ENCODE assay signal across 26 cellular contexts in genomic region chr13:71624641-71625040, GRCh38.
DNase-seq lines count a peak whose midpoint lies in the region; ATAC-seq and TF ChIP-seq lines count a peak whose summit lies in the region.
"Had no signal": no experiment of that assay in that cellular context is flagged by ENCODE, and none has a peak within 500 bp of the region (broad histone marks: within the 10 kb centered on the region; RNA-seq: fewer than 3 reads in every experiment).

No MANE protein-coding gene starts in this region.

- H3K4me3 ChIP-seq in neural cell (ENCODE audit: low read length), result peak overlapping the region; percentile 30
- H3K4me3 ChIP-seq: BLaER1, GM12878, lung, upper lobe of right lung had no signal

- TF ChIP-seq RAD21 in neural cell (conservative IDR thresholded peaks at IDR 0.05), result no peak

- TF ChIP-seq CTCF in neural cell (IDR thresholded peaks at IDR 0.05; ENCODE audit: poor library complexity, severe bottlenecking), result no peak

- no peaks in the 10 kb centered on the region for H3F3A ChIP-seq in neural cell (ENCODE audit: insufficient read depth, low read length, poor library complexity, severe bottlenecking)

- no peaks in the 10 kb centered on the region for H3K9me3 ChIP-seq in neural cell (ENCODE audit: low read length)
- H3K9me3 ChIP-seq: BLaER1, upper lobe of right lung had no signal

- ATAC-seq in GM21737 (IDR thresholded peaks at IDR 0.05; ENCODE audit: unreplicated experiment), result no peak
- ATAC-seq in GM21423 (IDR thresholded peaks at IDR 0.05; ENCODE audit: unreplicated experiment), result no peak
- ATAC-seq: effector memory CD8-positive, alpha-beta T cell; GM12878; naive thymus-derived CD8-positive, alpha-beta T cell; upper lobe of right lung had no signal

- H3K4me2 ChIP-seq in neural cell (ENCODE audit: low read length), result peak overlapping the region; percentile 56
- H3K4me2 ChIP-seq: BLaER1 had no signal

- H2AFZ ChIP-seq in neural cell (ENCODE audit: low read depth, low read length), result no peak overlapping the region

- H3K79me2 ChIP-seq in neural cell (replicated peaks; ENCODE audit: insufficient read depth, low read length), result no peaks in the 10 kb centered on the region

- no peaks in the 10 kb centered on the region for H4K20me1 ChIP-seq in neural cell (ENCODE audit: insufficient read depth)
- H4K20me1 ChIP-seq: BLaER1 had no signal

- no peaks in the 10 kb centered on the region for H3K27me3 ChIP-seq in neural cell (ENCODE audit: insufficient read depth, low read depth, low read length)
- H3K27me3 ChIP-seq: BLaER1, upper lobe of right lung had no signal

- no peak overlapping the region for H3K27ac ChIP-seq in neural cell (ENCODE audit: low read length)
- H3K27ac ChIP-seq: 22Rv1, BLaER1, upper lobe of right lung had no signal

- peak; percentile 41 for DNase-seq in NCI-H1092 treated with DMSO at 0.1 percent for 48 hours (lab: John Stamatoyannopoulos, UW)
- DNase-seq in NCI-H1092 (lab: John Stamatoyannopoulos, UW), result no peak
- peak; percentile 73 for DNase-seq in NCI-H748 (lab: John Stamatoyannopoulos, UW; ENCODE audit: unreplicated experiment)
- DNase-seq in dermis blood vessel endothelial cell, result peak; percentile 31
- no peak for DNase-seq in epidermal melanocyte (ENCODE audit: insufficient read length, low spot score)
- DNase-seq: activated CD4-positive, alpha-beta T cell treated with anti-CD3 and anti-CD28 coated beads for 4 hours; activated CD8-positive, alpha-beta memory T cell treated with anti-CD3 and anti-CD28 coated beads, Interleukin-2, amount 50 U/mL, for 4 hours; activated effector memory CD4-positive, alpha-beta T cell treated with anti-CD3 and anti-CD28 coated beads, Interleukin-2, amount 50 U/mL, for 16 hours; anterior cingulate cortex; DMS 273 treated with DMSO at 0.1 percent for 48 hours; effector memory CD8-positive, alpha-beta T cell; foreskin melanocyte; GDM1; MM.1S; naive thymus-derived CD8-positive, alpha-beta T cell; SHP77; stimulated activated naive CD4-positive, alpha-beta T cell treated with Interleukin-2 at 50 U/mL for 16 hours; T-helper 2 cell; upper lobe of right lung had no signal

- peak; percentile 84 for TF ChIP-seq EP300 in neural cell (conservative IDR thresholded peaks at IDR 0.05; ENCODE audit: poor library complexity, severe bottlenecking)

- H3K36me3 ChIP-seq in neural cell (ENCODE audit: insufficient read depth, low read length), result no peaks in the 10 kb centered on the region
- H3K36me3 ChIP-seq: BLaER1, upper lobe of right lung had no signal

- no peaks in the 10 kb centered on the region for H3K9me2 ChIP-seq in neural cell (ENCODE audit: insufficient read depth, low read length)

- H3K9ac ChIP-seq in neural cell (ENCODE audit: low read length), result no peak overlapping the region
- H3K9ac ChIP-seq: BLaER1 had no signal

TF ChIP-seq in neural cell, 6 proteins besides CTCF, POLR2A, EP300 and RAD21:
- TF ChIP-seq POLR2AphosphoS5 (IDR thresholded peaks at IDR 0.05) (no peak), TAF1 (IDR thresholded peaks at IDR 0.05; ENCODE audit: low read depth) (no peak), EZH2 (IDR thresholded peaks at IDR 0.05; ENCODE audit: borderline replicate concordance, insufficient read depth, low read length, poor library complexity, severe bottlenecking) (no peak), MXI1 (conservative IDR thresholded peaks at IDR 0.05; ENCODE audit: poor library complexity, severe bottlenecking) (no peak), SMC3 (conservative IDR thresholded peaks at IDR 0.05; ENCODE audit: poor library complexity) (no peak), REST (IDR thresholded peaks at IDR 0.05; ENCODE audit: borderline replicate concordance) (no peak)

Comparison
In these comparisons a context has a peak if more than half of its experiments do, and no peak if none do; other contexts are left out.
1. DNase-seq: peak in NCI-H1092 treated with DMSO at 0.1 percent for 48 hours (single experiment), NCI-H748 (single experiment) and dermis blood vessel endothelial cell (single experiment); none in NCI-H1092 (single experiment) and epidermal melanocyte (single experiment).